ENCODE assay signal across 9 cellular contexts in genomic region chrX:24646745-24647182, GRCh38. TPM values are rescaled to one million over a fixed set of nuclear protein-coding genes. Genes with fewer than 3 reads are reported as not detected.
DNase-seq lines count a peak whose midpoint lies in the region; ATAC-seq and TF ChIP-seq lines count a peak whose summit lies in the region.
"Had no signal": no experiment of that assay in that cellular context is flagged by ENCODE, and none has a peak within 500 bp of the region (broad histone marks: within the 10 kb centered on the region; RNA-seq: fewer than 3 reads in every experiment).

No MANE protein-coding gene starts in this region.

- H3K27me3 ChIP-seq in heart left ventricle (peaks cover 0 to 37% (median 0%) of the 10 kb centered on the region in 9 donors), gastrocnemius medialis (peaks cover 0 to 8% (median 0%) of the 10 kb centered on the region in 3 donors)

- TF ChIP-seq POLR2A in heart left ventricle (IDR thresholded peaks at IDR 0.05) = no peak
- TF ChIP-seq POLR2A in gastrocnemius medialis (IDR thresholded peaks at IDR 0.05) = no peak

- peak overlapping the region; percentile 98 for H3K27ac Mint-ChIP-seq in WTC11

- POLR2A ChIA-PET in WTC11 (lab: Charles Lee) = no interaction called here

- H3K36me3 Mint-ChIP-seq in WTC11 = no peaks in the 10 kb centered on the region

- peaks cover 42% of the 10 kb centered on the region for H3K4me1 Mint-ChIP-seq in WTC11

- H3K4me3 Mint-ChIP-seq in WTC11 = peak overlapping the region; percentile 90

- H3K27me3 Mint-ChIP-seq in WTC11 (ENCODE audit: low read depth) = no peaks in the 10 kb centered on the region

- DNase-seq in EL (peak; percentile 2), WTC11 (ENCODE audit: low spot score) (peak; percentile 11), heart left ventricle (no peak), gastrocnemius medialis (no peak), NCI-H226 (no peak)

- H3K36me3 ChIP-seq in heart left ventricle (no peaks in the 10 kb centered on the region), gastrocnemius medialis (no peaks in the 10 kb centered on the region)

- no peaks in the 10 kb centered on the region for H3K9me3 Mint-ChIP-seq in WTC11

- peaks cover 0 to 10% (median 0%) of the 10 kb centered on the region in 12 donors for H3K4me1 ChIP-seq in heart left ventricle
- H3K4me1 ChIP-seq in gastrocnemius medialis = peaks cover 0 to 4% of the 10 kb centered on the region in 2 donors

- ATAC-seq in HG02981 (IDR thresholded peaks at IDR 0.05; ENCODE audit: unreplicated experiment) (peak; percentile 13), WTC11 (peak; percentile 34), heart left ventricle (peak in 3 of 4 donors; percentile 43 to 55 (median 51)), gastrocnemius medialis (no peak), GM21367 (IDR thresholded peaks at IDR 0.05; ENCODE audit: unreplicated experiment) (no peak), GM21528 (IDR thresholded peaks at IDR 0.05; ENCODE audit: low FRiP score, unreplicated experiment) (no peak)

- H3K27ac ChIP-seq in heart left ventricle = no peak overlapping the region
- no peak overlapping the region for H3K27ac ChIP-seq in gastrocnemius medialis

- 1 to 16% (median 8%) methylated on average over 13 of the region's 13 CpGs for WGBS in heart left ventricle, 4 donors

- TF ChIP-seq CTCF in WTC11 (IDR thresholded peaks at IDR 0.05) (no peak), heart left ventricle (IDR thresholded peaks at IDR 0.05) (no peak), gastrocnemius medialis (IDR thresholded peaks at IDR 0.05 in 4 of 5, conservative IDR thresholded peaks at IDR 0.05 in 1 of 5) (no peak)

- H3K9me3 ChIP-seq in heart left ventricle = no peaks in the 10 kb centered on the region
- H3K9me3 ChIP-seq in gastrocnemius medialis = no peaks in the 10 kb centered on the region

- CTCF ChIA-PET in WTC11 (lab: Charles Lee) = interaction anchor here (1.6 to 1.7 kb wide), 2 partner anchors 9 to 251 kb away, joined by 3 to 4 read pairs; no protein-coding TSS in a partner anchor

- intact Hi-C loops in heart left ventricle (cut with DNase I) (no loop called here), gastrocnemius medialis (cut with DNase I; ENCODE audit: low total_unique reads) (no loop called here)

- peak overlapping the region in 9 of 12 donors; percentile 23 to 50 (median 35) for H3K4me3 ChIP-seq in heart left ventricle
- peak overlapping the region in 3 of 4 donors; percentile 21 to 46 (median 33) for H3K4me3 ChIP-seq in gastrocnemius medialis

- in situ Hi-C loops in gastrocnemius medialis (cut with MboI; ENCODE audit: low sequenced_read_pairs in 4 of 4) = no loop called here

TF ChIP-seq in WTC11, 78 proteins besides CTCF, POLR2A, EP300 and RAD21:
- TF ChIP-seq ZNF219 (CRISPR knock-in tag; IDR thresholded peaks at IDR 0.05; ENCODE audit: borderline replicate concordance) = no peak
- TF ChIP-seq ZNF396 (CRISPR knock-in tag; IDR thresholded peaks at IDR 0.05; ENCODE audit: borderline replicate concordance) = no peak
- TF ChIP-seq FOXJ3 (CRISPR knock-in tag; IDR thresholded peaks at IDR 0.05; ENCODE audit: borderline replicate concordance) = no peak
- no peak for TF ChIP-seq ZBTB21 (CRISPR knock-in tag; IDR thresholded peaks at IDR 0.05; ENCODE audit: borderline replicate concordance)
- TF ChIP-seq, protein P1, sequence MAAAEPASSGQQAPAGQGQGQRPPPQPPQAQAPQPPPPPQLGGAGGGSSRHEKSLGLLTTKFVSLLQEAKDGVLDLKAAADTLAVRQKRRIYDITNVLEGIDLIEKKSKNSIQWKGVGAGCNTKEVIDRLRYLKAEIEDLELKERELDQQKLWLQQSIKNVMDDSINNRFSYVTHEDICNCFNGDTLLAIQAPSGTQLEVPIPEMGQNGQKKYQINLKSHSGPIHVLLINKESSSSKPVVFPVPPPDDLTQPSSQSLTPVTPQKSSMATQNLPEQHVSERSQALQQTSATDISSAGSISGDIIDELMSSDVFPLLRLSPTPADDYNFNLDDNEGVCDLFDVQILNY (CRISPR knock-in tag; IDR thresholded peaks at IDR 0.05) = no peak
- TF ChIP-seq TEAD4 (CRISPR knock-in tag; IDR thresholded peaks at IDR 0.05) = no peak

RNA-seq across cellular contexts. Expression of gene PCYT1B, which starts 0.4 kb away (rescaled TPM):
- 20.7 to 27.2 TPM (median 26.4 TPM) in 3 replicates for total RNA-seq in WTC11 (2021)
- total RNA-seq in heart left ventricle = under 1 TPM in 4 of 9 donors, not detected in 5; 0.10 to 0.27 (median 0.16) TPM
- polyA plus RNA-seq in heart left ventricle = under 1 TPM in 1 of 2 donors, not detected in 1; 0.07 TPM
- under 1 TPM in 1 of 4 donors, not detected in 3; 0.07 TPM for total RNA-seq in gastrocnemius medialis
- total RNA-seq: glomerular endothelial cell had no signal

RNA-seq across cellular contexts. Expression of gene POLA1, which starts 47.0 kb away (rescaled TPM):
- total RNA-seq in WTC11 (2021) (27.4 to 29.9 TPM (median 27.4 TPM) in 3 replicates), heart left ventricle (1 to 10 TPM; 4.1 to 8.1 (median 6.6) TPM), gastrocnemius medialis (1 to 10 TPM; 5.2 to 9.6 (median 6.9) TPM)
- 1 to 10 TPM; 1.9 to 5.9 TPM for polyA plus RNA-seq in heart left ventricle

Comparison
In these comparisons a context has a peak if more than half of its experiments do, and no peak if none do; other contexts are left out.
1. DNase-seq: peak in EL (single experiment) and WTC11 (single experiment); none in heart left ventricle (0 of 5), gastrocnemius medialis (0 of 2) and NCI-H226 (single experiment).
2. ATAC-seq: peak in HG02981 (single experiment), WTC11 (single experiment) and heart left ventricle (3 of 4); none in gastrocnemius medialis (0 of 2), GM21367 (single experiment) and GM21528 (single experiment).
3. RNA of gene PCYT1B, which starts 0.4 kb away (total RNA-seq): 20.7 to 27.2 TPM in WTC11; 0.10 to 0.27 TPM in heart left ventricle and 0.07 TPM in gastrocnemius medialis; every median in the first group is over 10 times any median in the second.